8 cellular contexts compared by ENCODE assay signal in the genomic region with DNA sequence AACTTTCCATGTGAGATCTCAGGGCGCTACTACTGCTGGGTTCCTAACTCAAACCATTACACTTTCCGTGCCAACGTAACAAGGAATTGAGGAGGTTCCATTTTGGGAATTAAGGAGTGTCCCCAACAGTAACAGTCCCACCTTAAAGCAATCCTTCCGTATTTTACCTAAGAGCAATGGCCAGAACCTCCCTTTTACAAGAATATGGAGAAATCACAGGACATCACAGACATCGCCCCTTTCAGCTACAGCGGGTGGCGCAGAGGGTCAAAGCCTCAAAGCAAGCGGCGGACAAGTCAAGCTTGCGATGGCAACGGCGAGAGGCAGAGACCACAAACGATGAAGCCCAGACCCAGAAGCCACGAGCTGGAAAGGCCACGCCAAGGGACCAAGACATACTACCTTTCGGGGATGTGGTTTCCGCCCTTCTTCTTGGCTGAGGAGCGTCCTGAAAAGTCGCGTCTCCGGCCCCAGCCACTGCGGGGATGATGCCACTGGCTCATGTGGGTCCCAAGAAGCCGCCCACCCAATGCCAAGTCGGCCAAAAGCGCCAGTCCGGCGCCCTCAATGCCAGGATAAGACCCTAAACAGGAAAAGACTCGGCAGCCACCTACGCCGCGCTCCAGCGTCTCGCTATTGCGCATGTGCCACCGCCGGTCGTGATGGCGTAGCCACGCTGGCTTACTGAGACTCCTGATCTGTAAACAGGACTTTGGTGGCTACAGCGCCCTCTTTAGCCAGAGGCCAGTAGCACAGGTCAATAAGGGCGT. TPM values are rescaled to one million over a fixed set of nuclear protein-coding genes. Genes with fewer than 3 reads are reported as not detected.
DNase-seq lines count a peak whose midpoint lies in the region; ATAC-seq and TF ChIP-seq lines count a peak whose summit lies in the region.

Gene DUSP11 (minus strand): TSS at position 632 of the 770 bp plus-strand sequence. CDS start 129 bp downstream, at position 503.

- TF ChIP-seq RAD21 in IMR-90 (IDR thresholded peaks at IDR 0.05; ENCODE audit: low read length): peak; percentile 50

- peak within 1 kb of the TSS; percentile 97 for H3K14ac ChIP-seq in IMR-90 (replicated peaks; ENCODE audit: low read depth, low read length)

- peaks cover 9% of the 10 kb centered on the region for H3K36me3 ChIP-seq in IMR-90 (ENCODE audit: control insufficient read depth, insufficient read depth, low read length)
- H3K36me3 ChIP-seq in mucosa of rectum (ENCODE audit: control insufficient read depth in 2 of 2, insufficient read depth in 2 of 2, low read length in 2 of 2): peaks cover 19 to 21% of the 10 kb centered on the region in 2 donors

- H4K91ac ChIP-seq in IMR-90 (ENCODE audit: insufficient read depth, low read depth, low read length): peak within 1 kb of the TSS; percentile 91

- H4K5ac ChIP-seq in IMR-90 (ENCODE audit: low read depth, low read length): peak within 1 kb of the TSS; percentile 77

- POLR2A ChIA-PET in IMR-90 (lab: Charles Lee; ENCODE audit: unreplicated experiment): no interaction called here

- 0 out of 2 replicates have a peak, but pooled peaks cover 3% of the 10 kb centered on the region for H3K9me1 ChIP-seq in IMR-90 (ENCODE audit: insufficient read depth, low read length)

- no peak within 1 kb of the TSS for H2BK20ac ChIP-seq in IMR-90 (ENCODE audit: low read depth, low read length)

- H3K9ac ChIP-seq in IMR-90 (ENCODE audit: low read depth, low read length) (peak within 1 kb of the TSS; percentile 96), mucosa of rectum (ENCODE audit: low read depth in 1 of 2, low read length in 2 of 2) (peak within 1 kb of the TSS; percentile 92 to 99)

- peaks cover 10 to 29% of the 10 kb centered on the region in 2 experiments; a peak in 2 of 4 replicates for H3K79me1 ChIP-seq in IMR-90 (ENCODE audit: low read depth in 1 of 2, low read length in 2 of 2)

- H2BK15ac ChIP-seq in IMR-90 (ENCODE audit: low read depth, low read length): peak within 1 kb of the TSS; percentile 17; the same call in 1 of the 3 replicates

- intact Hi-C loops in IMR-90 (cut with micrococcal nuclease): no loop called here

- dilution Hi-C loops in IMR-90 (cut with HindIII; ENCODE audit: low sequenced_read_pairs, unreplicated experiment): no loop called here

- H3K18ac ChIP-seq in IMR-90 (ENCODE audit: low read depth, low read length): peak within 1 kb of the TSS; percentile 46

- DNase-seq in DMS114 treated with DMSO at 0.1 percent for 48 hours (lab: John Stamatoyannopoulos, UW; ENCODE audit: unreplicated experiment): peak; percentile 89
- DNase-seq in IMR-90: peak; percentile 92
- peak; percentile 97 for DNase-seq in OCI-M1 (lab: John Stamatoyannopoulos, UW)
- DNase-seq in activated T-cell treated with anti-CD3 and anti-CD28 coated beads for 4 hours: peak; percentile 97
- peak; percentile 56 for DNase-seq in epithelial cell of proximal tubule (ENCODE audit: low read depth)
- peak; percentile 88 to 95 for DNase-seq in stimulated activated CD8-positive, alpha-beta memory T cell treated with anti-CD3 and anti-CD28 coated beads, Interleukin-7, amount 100 ng/mL, for 1 hour (ENCODE audit: low read depth in 2 of 2)

- in situ Hi-C loops in IMR-90 (cut with MboI; ENCODE audit: low sequenced_read_pairs): no loop called here

- H3K4me2 ChIP-seq in IMR-90 (ENCODE audit: low read depth, low read length): peak within 1 kb of the TSS; percentile 77

- H2AK5ac ChIP-seq in IMR-90 (ENCODE audit: low read depth, low read length): peak within 1 kb of the TSS; percentile 92

- H3K4me3 ChIP-seq in IMR-90 (ENCODE audit: insufficient read depth, low read depth, low read length): peak within 1 kb of the TSS; percentile 78
- peak within 1 kb of the TSS; percentile 99 for H3K4me3 ChIP-seq in epithelial cell of proximal tubule (ENCODE audit: low read depth, low read length)
- peak within 1 kb of the TSS; percentile 96 to 100 for H3K4me3 ChIP-seq in mucosa of rectum (ENCODE audit: low read length in 2 of 2)

- H4K8ac ChIP-seq in IMR-90 (ENCODE audit: low read depth in 2 of 2, low read length in 2 of 2): peak within 1 kb of the TSS; percentile 72 to 97

- peak within 1 kb of the TSS; percentile 98 for H2AFZ ChIP-seq in IMR-90 (replicated peaks; ENCODE audit: low read length, poor library complexity)

- 2% methylated on average over 29 of the region's 41 CpGs; no CpG with 5 or more reads in 1 of the 2 experiments for WGBS in IMR-90 (ENCODE audit: extremely low coverage in 2 of 2, insufficient read length in 1 of 2), 2 experiments

- H2BK120ac ChIP-seq in IMR-90 (ENCODE audit: low read depth, low read length): peak within 1 kb of the TSS; percentile 28; the same call in 1 of the 2 replicates

- peak within 1 kb of the TSS; percentile 74 for H2BK5ac ChIP-seq in IMR-90 (ENCODE audit: low read depth, low read length, poor library complexity, severe bottlenecking)

- H3K27ac ChIP-seq in IMR-90 (ENCODE audit: insufficient read depth, low read length) (peak within 1 kb of the TSS; percentile 79), mucosa of rectum (ENCODE audit: low read depth in 2 of 2, low read length in 2 of 2) (peak within 1 kb of the TSS; percentile 78 to 90)

- ATAC-seq in GM21526 (IDR thresholded peaks at IDR 0.05; ENCODE audit: low FRiP score, unreplicated experiment) (peak; percentile 99), IMR-90 (ENCODE audit: low read depth) (peak; percentile 99)

- H3K4me1 ChIP-seq in IMR-90 (ENCODE audit: control insufficient read depth, insufficient read depth, low read length) (peaks cover 5% of the 10 kb centered on the region; the same call in 1 of the 2 replicates), mucosa of rectum (ENCODE audit: control insufficient read depth in 2 of 2, insufficient read depth in 2 of 2, low read length in 2 of 2) (peaks cover 8 to 9% of the 10 kb centered on the region in 2 donors)

- H4K20me1 ChIP-seq in IMR-90 (ENCODE audit: insufficient read depth, low read length): peaks cover 3% of the 10 kb centered on the region; the same call in 1 of the 2 replicates

- H3K23ac ChIP-seq in IMR-90 (ENCODE audit: low read depth, low read length): peak within 1 kb of the TSS; percentile 82

- CTCF ChIA-PET in IMR-90 (lab: Yijun Ruan, JAX): no interaction called here

- BruUV-seq in IMR-90 (replicated peaks; lab: Mats Ljungman, UMichigan): no TSS peak

- TF ChIP-seq CTCF in IMR-90 (conservative IDR thresholded peaks at IDR 0.05; ENCODE audit: low read depth, low read length) (peak; percentile 93), epithelial cell of proximal tubule (conservative IDR thresholded peaks at IDR 0.05; ENCODE audit: low read depth, low read length) (peak; percentile 94)

- H3K56ac ChIP-seq in IMR-90 (ENCODE audit: extremely low read depth, insufficient read depth, low read length): peak within 1 kb of the TSS; percentile 78

- TF ChIP-seq POLR2A in IMR-90 (IDR thresholded peaks at IDR 0.05; ENCODE audit: low read depth, low read length): peak; percentile 68

- H3K9me3 ChIP-seq in IMR-90 (ENCODE audit: control insufficient read depth, insufficient read depth, low read length): no peaks in the 10 kb centered on the region
- H3K9me3 ChIP-seq in mucosa of rectum (ENCODE audit: control insufficient read depth in 2 of 2, low read length in 2 of 2): no peaks in the 10 kb centered on the region

- peak within 1 kb of the TSS; percentile 93 for H3K4ac ChIP-seq in IMR-90 (ENCODE audit: low read depth, low read length)

- no peaks in the 10 kb centered on the region for H3K27me3 ChIP-seq in IMR-90 (ENCODE audit: control insufficient read depth, insufficient read depth, low read length)
- no peaks in the 10 kb centered on the region for H3K27me3 ChIP-seq in mucosa of rectum (ENCODE audit: control insufficient read depth in 2 of 2, insufficient read depth in 2 of 2, low read length in 2 of 2)

- peak within 1 kb of the TSS; percentile 97 for H2AK9ac ChIP-seq in IMR-90 (replicated peaks; ENCODE audit: low read depth, low read length, poor library complexity)

TF ChIP-seq in IMR-90, 13 proteins besides CTCF, POLR2A, EP300 and RAD21 (continues in another document):
- TF ChIP-seq RCOR1 (IDR thresholded peaks at IDR 0.05; ENCODE audit: insufficient replicate concordance, low read length): no peak
- no peak for TF ChIP-seq NFE2L2 (IDR thresholded peaks at IDR 0.05; ENCODE audit: low read depth, low read length)
- peak; percentile 41 for TF ChIP-seq SMC3 (IDR thresholded peaks at IDR 0.05; ENCODE audit: low read depth, low read length)
- no peak for TF ChIP-seq MAFK (IDR thresholded peaks at IDR 0.05; ENCODE audit: low read depth, low read length)
- no peak for TF ChIP-seq ELK1 (IDR thresholded peaks at IDR 0.05; ENCODE audit: borderline replicate concordance, low read depth, low read length)
- TF ChIP-seq RFX5 (IDR thresholded peaks at IDR 0.05; ENCODE audit: low read depth, low read length): no peak
- no peak for TF ChIP-seq FOS (IDR thresholded peaks at IDR 0.05; ENCODE audit: low read depth, low read length)
- no peak for TF ChIP-seq CEBPB (IDR thresholded peaks at IDR 0.05; ENCODE audit: low read depth, low read length)
- TF ChIP-seq USF2 (IDR thresholded peaks at IDR 0.05; ENCODE audit: low read depth, low read length): 0 out of 2 replicates have a peak, but pooled peaks have one; percentile 28
- TF ChIP-seq MXI1 (IDR thresholded peaks at IDR 0.05; ENCODE audit: borderline replicate concordance, low read depth, low read length): peak; percentile 76
- TF ChIP-seq BHLHE40 (IDR thresholded peaks at IDR 0.05; ENCODE audit: low read depth, low read length): no peak
- TF ChIP-seq CHD1 (IDR thresholded peaks at IDR 0.05; ENCODE audit: low read depth, low read length): no peak

RNA-seq across cellular contexts. Expression of gene DUSP11, which starts in this region (rescaled TPM):
- 25.6 and 28.6 TPM in 2 replicates for total RNA-seq in IMR-90 (2012; rRNA removed)
- polyA plus RNA-seq in IMR-90 (2012; rRNA removed): 21.8 and 22.4 TPM in 2 replicates
- polyA plus RNA-seq in IMR-90 (2012; cell fraction: cytosol; rRNA removed): 7.4 and 8.0 TPM in 2 replicates
- polyA plus RNA-seq in IMR-90 (2012; cell fraction: nucleus; rRNA removed; ENCODE audit: low replicate concordance): 2.4 and 15.2 TPM in 2 replicates
- total RNA-seq in epithelial cell of proximal tubule: 20.9 and 29.2 TPM in 2 replicates

Comparison
In these comparisons a context has a peak if more than half of its experiments do, and no peak if none do; other contexts are left out.
1. Peak in every context shown above with its lines: DNase-seq, ATAC-seq, H3K4me3 ChIP-seq and H3K27ac ChIP-seq.